In the genomic region with DNA sequence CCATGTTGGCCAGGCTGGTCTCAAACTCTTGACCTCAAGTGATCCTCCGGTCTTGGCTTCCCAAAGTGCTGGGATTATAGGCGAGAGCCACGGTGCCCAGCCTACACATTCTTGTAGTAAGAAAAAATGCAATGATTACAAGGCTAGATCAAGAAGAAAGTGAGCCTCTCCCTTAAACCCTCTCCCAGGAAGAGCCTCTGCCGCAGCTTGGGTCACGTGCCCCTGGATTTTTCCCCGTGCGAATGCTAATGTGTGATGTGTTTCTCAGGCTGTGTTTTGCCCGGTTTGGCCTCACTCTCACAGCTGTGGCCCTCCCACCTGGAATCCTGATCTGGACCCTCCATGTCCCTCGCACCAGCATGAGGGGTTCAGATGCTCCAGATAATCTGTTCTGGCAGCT, we compare ENCODE assay signal across 22 cellular contexts. TPM values are rescaled to one million over a fixed set of nuclear protein-coding genes. Genes with fewer than 3 reads are reported as not detected.
"Had no signal": no experiment of that assay in that cellular context is flagged by ENCODE, and none has a peak within 500 bp of the region (broad histone marks: within the 10 kb centered on the region; RNA-seq: fewer than 3 reads in every experiment).

No MANE protein-coding gene starts in this region.

- H3K27ac Mint-ChIP-seq: activated CD4-positive, alpha-beta memory T cell treated with anti-CD3 and anti-CD28 coated beads for 36 hours; activated naive CD4-positive, alpha-beta T cell treated with anti-CD3 and anti-CD28 coated beads for 36 hours; activated naive CD8-positive, alpha-beta T cell treated with anti-CD3 and anti-CD28 coated beads, Interleukin-2, amount 10 ng/mL, durations not matched to agents 7 days and 5 days; endodermal cell; nephron had no signal

- H3K36me3 Mint-ChIP-seq: activated CD4-positive, alpha-beta memory T cell treated with anti-CD3 and anti-CD28 coated beads for 36 hours; activated naive CD8-positive, alpha-beta T cell treated with anti-CD3 and anti-CD28 coated beads, Interleukin-2, amount 10 ng/mL, durations not matched to agents 7 days and 5 days had no signal

- DNase-seq: activated CD4-positive, alpha-beta memory T cell treated with anti-CD3 and anti-CD28 coated beads for 36 hours; activated CD4-positive, alpha-beta T cell treated with anti-CD3 and anti-CD28 coated beads for 4 hours; activated CD4-positive, CD25-positive, alpha-beta regulatory T cell; activated naive CD4-positive, alpha-beta T cell treated with anti-CD3 and anti-CD28 coated beads for 36 hours; activated naive CD8-positive, alpha-beta T cell treated with anti-CD3 and anti-CD28 coated beads, Interleukin-2, amount 10 ng/mL, durations not matched to agents 7 days and 5 days; activated T-cell treated with anti-CD3 and anti-CD28 coated beads, Interleukin-2, amount 50 U/mL, for 48 hours; amygdala; cortex of kidney; endodermal cell; hippocampal formation; kidney glomerular epithelial cell; midbrain; pancreas; sigmoid colon; stimulated activated CD4-positive, alpha-beta T cell treated with anti-CD3 and anti-CD28 coated beads, Interleukin-4, amount 100 ng/mL, for 1 hour; stimulated activated naive CD4-positive, alpha-beta T cell; T-helper 1 cell; testis; trophoblast cell had no signal

- H3K4me1 ChIP-seq: pancreas, testis, vagina had no signal

- H3K27me3 ChIP-seq: pancreas, sigmoid colon, testis, vagina had no signal

- H3K9me3 Mint-ChIP-seq: activated CD4-positive, alpha-beta memory T cell treated with anti-CD3 and anti-CD28 coated beads for 36 hours; activated naive CD4-positive, alpha-beta T cell treated with anti-CD3 and anti-CD28 coated beads for 36 hours; activated naive CD8-positive, alpha-beta T cell treated with anti-CD3 and anti-CD28 coated beads, Interleukin-2, amount 10 ng/mL, durations not matched to agents 7 days and 5 days; endodermal cell; nephron had no signal

- ATAC-seq: pancreas had no signal

- H3K27me3 Mint-ChIP-seq: activated CD4-positive, alpha-beta memory T cell treated with anti-CD3 and anti-CD28 coated beads for 36 hours had no signal

- H3K27ac ChIP-seq: pancreas, sigmoid colon, testis, vagina had no signal

- H3K9me3 ChIP-seq: pancreas, sigmoid colon, testis, vagina had no signal

- H3K4me1 Mint-ChIP-seq: activated naive CD8-positive, alpha-beta T cell treated with anti-CD3 and anti-CD28 coated beads, Interleukin-2, amount 10 ng/mL, durations not matched to agents 7 days and 5 days; endodermal cell had no signal

- H3K4me3 ChIP-seq: pancreas, sigmoid colon, testis, vagina had no signal

- H3K36me3 ChIP-seq: pancreas, vagina had no signal

- H3K4me3 Mint-ChIP-seq: activated CD4-positive, alpha-beta memory T cell treated with anti-CD3 and anti-CD28 coated beads for 36 hours; activated naive CD4-positive, alpha-beta T cell treated with anti-CD3 and anti-CD28 coated beads for 36 hours; activated naive CD8-positive, alpha-beta T cell treated with anti-CD3 and anti-CD28 coated beads, Interleukin-2, amount 10 ng/mL, durations not matched to agents 7 days and 5 days; endodermal cell; nephron had no signal

RNA-seq across cellular contexts. Expression of a gene that starts 6.9 kb away (rescaled TPM):
- total RNA-seq: activated CD4-positive, alpha-beta memory T cell treated with anti-CD3 and anti-CD28 coated beads for 36 hours; bronchial epithelial cell had no signal
